Comparison of ENCODE assay signal across 9 cellular contexts in genomic region chr22:35913925-35914324, GRCh38.
DNase-seq lines count a peak whose midpoint lies in the region; ATAC-seq and TF ChIP-seq lines count a peak whose summit lies in the region.
"Had no signal": no experiment of that assay in that cellular context is flagged by ENCODE, and none has a peak within 500 bp of the region (broad histone marks: within the 10 kb centered on the region; RNA-seq: fewer than 3 reads in every experiment).

No MANE protein-coding gene starts in this region.

- no peaks in the 10 kb centered on the region for H3K9me3 ChIP-seq in RWPE2 (ENCODE audit: severe bottlenecking)

- H3K4me1 Mint-ChIP-seq in osteocyte (ENCODE audit: unreplicated experiment): peaks cover 32% of the 10 kb centered on the region

- TF ChIP-seq CTCF in 22Rv1 (IDR thresholded peaks at IDR 0.05): no peak
- no peak for TF ChIP-seq CTCF in RWPE2 (IDR thresholded peaks at IDR 0.05; ENCODE audit: poor library complexity, severe bottlenecking)
- no peak for TF ChIP-seq CTCF in osteocyte (IDR thresholded peaks at IDR 0.05)

- H3K27ac Mint-ChIP-seq in osteocyte (ENCODE audit: unreplicated experiment): peak overlapping the region; percentile 85
- H3K27ac Mint-ChIP-seq: activated CD8-positive, alpha-beta T cell treated with anti-CD3 and anti-CD28 coated beads, Interleukin-2, amount 10 ng/mL, durations not matched to agents 7 days and 5 days had no signal

- H3K4me1 ChIP-seq in RWPE2 (ENCODE audit: insufficient read depth, poor library complexity, severe bottlenecking): peaks cover 58% of the 10 kb centered on the region

- DNase-seq in RWPE2 (ENCODE audit: low spot score) (no peak), globus pallidus (ENCODE audit: low spot score) (peak; percentile 33), osteocyte (ENCODE audit: extremely low spot score, unreplicated experiment) (no peak), NCI-H187 treated with DMSO at 0.1 percent for 48 hours (lab: John Stamatoyannopoulos, UW) (no peak), germinal center (ENCODE audit: low spot score) (no peak)
- no peak for DNase-seq in stimulated activated CD4-positive, alpha-beta T cell treated with anti-CD3 and anti-CD28 coated beads, Interleukin-4, amount 100 ng/mL, for 24 hours
- DNase-seq: activated CD8-positive, alpha-beta T cell treated with anti-CD3 and anti-CD28 coated beads, Interleukin-2, amount 10 ng/mL, durations not matched to agents 7 days and 5 days had no signal

- H3K4me3 ChIP-seq in RWPE2 (ENCODE audit: severe bottlenecking): no peak overlapping the region

- H3K27me3 ChIP-seq in RWPE2 (ENCODE audit: insufficient read depth, poor library complexity, severe bottlenecking): no peaks in the 10 kb centered on the region

- no peak for ATAC-seq in RWPE2 (ENCODE audit: low read depth)
- no peak for ATAC-seq in GM18858 (IDR thresholded peaks at IDR 0.05; ENCODE audit: unreplicated experiment)
- ATAC-seq: activated CD8-positive, alpha-beta T cell treated with anti-CD3 and anti-CD28 coated beads, Interleukin-2, amount 10 ng/mL, durations not matched to agents 7 days and 5 days had no signal

- H3K27me3 Mint-ChIP-seq in osteocyte (ENCODE audit: unreplicated experiment): no peaks in the 10 kb centered on the region

- H3K4me3 Mint-ChIP-seq in osteocyte (ENCODE audit: unreplicated experiment): no peak overlapping the region
- H3K4me3 Mint-ChIP-seq: activated CD8-positive, alpha-beta T cell treated with anti-CD3 and anti-CD28 coated beads, Interleukin-2, amount 10 ng/mL, durations not matched to agents 7 days and 5 days had no signal

- no peaks in the 10 kb centered on the region for H3K36me3 ChIP-seq in RWPE2 (ENCODE audit: low read depth)

- H3K27ac ChIP-seq in 22Rv1 (peak overlapping the region; percentile 93), RWPE2 (ENCODE audit: poor library complexity, severe bottlenecking) (peak overlapping the region; percentile 75)

- no peaks in the 10 kb centered on the region for H3K9me3 Mint-ChIP-seq in osteocyte (ENCODE audit: unreplicated experiment)

- H3K36me3 Mint-ChIP-seq in osteocyte (ENCODE audit: unreplicated experiment): no peaks in the 10 kb centered on the region
